Comparison of ENCODE assay signal across 15 cellular contexts in the genomic region with DNA sequence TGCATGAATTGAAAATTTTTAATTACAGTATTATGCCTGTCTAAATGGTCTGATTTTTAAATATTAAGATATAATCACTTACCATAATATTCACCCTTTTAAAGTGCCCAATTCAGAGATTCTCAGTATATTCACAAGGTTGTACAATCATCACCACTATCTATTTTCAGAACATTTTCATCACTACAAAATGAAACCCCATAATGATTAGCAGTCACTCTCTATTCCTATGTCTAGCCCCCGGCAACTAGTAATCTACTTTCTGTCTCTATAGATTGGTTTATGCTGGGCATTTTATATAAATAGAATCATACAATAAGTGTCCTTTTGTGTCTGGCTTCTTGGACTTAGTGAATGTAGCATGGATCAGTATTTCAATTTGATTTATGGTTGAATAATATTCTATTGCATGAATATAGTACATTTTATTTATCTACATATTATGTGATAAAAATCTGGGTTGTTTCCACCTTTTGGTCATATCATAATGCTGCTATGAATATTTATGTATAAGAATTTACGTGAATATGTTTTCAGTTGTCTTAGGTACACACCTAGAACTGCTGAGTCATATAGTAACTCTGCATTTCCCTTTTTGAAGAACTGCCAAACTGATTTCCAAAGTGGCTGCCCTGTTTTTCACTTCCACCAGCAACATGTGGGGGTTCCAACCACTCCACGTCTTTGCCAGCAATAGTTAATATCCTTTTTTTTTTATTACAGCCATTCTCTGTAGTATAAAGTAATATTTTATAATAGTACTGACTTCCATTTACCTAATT.
DNase-seq lines count a peak whose midpoint lies in the region; ATAC-seq and TF ChIP-seq lines count a peak whose summit lies in the region.
"Had no signal": no experiment of that assay in that cellular context is flagged by ENCODE, and none has a peak within 500 bp of the region (broad histone marks: within the 10 kb centered on the region; RNA-seq: fewer than 3 reads in every experiment).

No MANE protein-coding gene starts in this region.

- H3K27ac Mint-ChIP-seq in activated naive CD4-positive, alpha-beta T cell treated with anti-CD3 and anti-CD28 coated beads for 36 hours: no peak overlapping the region
- H3K27ac Mint-ChIP-seq: activated CD8-positive, alpha-beta T cell treated with anti-CD3 and anti-CD28 coated beads for 36 hours; activated naive CD4-positive, alpha-beta T cell treated with anti-CD3 and anti-CD28 coated beads, Interleukin-2, amount 50 U/mL, for 24 hours; GM23338 had no signal

- intact Hi-C loops in activated naive CD4-positive, alpha-beta T cell treated with anti-CD3 and anti-CD28 coated beads for 36 hours (cut with micrococcal nuclease): no loop called here

- POLR2A ChIA-PET in HEK293T (lab: Yijun Ruan, JAX): no interaction called here

- H3K4me3 ChIP-seq in choroid plexus epithelial cell (ENCODE audit: low read depth, low read length): no peak overlapping the region
- H3K4me3 ChIP-seq: GM23338, stomach had no signal

- CTCF ChIA-PET in HEK293T (lab: Yijun Ruan, JAX): no interaction called here
- CTCF ChIA-PET in activated naive CD4-positive, alpha-beta T cell treated with anti-CD3 and anti-CD28 coated beads for 36 hours (lab: Charles Lee): no interaction called here

- H3K4me3 Mint-ChIP-seq in activated naive CD4-positive, alpha-beta T cell treated with anti-CD3 and anti-CD28 coated beads for 36 hours: no peak overlapping the region
- H3K4me3 Mint-ChIP-seq: activated CD8-positive, alpha-beta T cell treated with anti-CD3 and anti-CD28 coated beads for 36 hours; activated naive CD4-positive, alpha-beta T cell treated with anti-CD3 and anti-CD28 coated beads, Interleukin-2, amount 50 U/mL, for 24 hours; GM23338 had no signal

- peaks cover 5% of the 10 kb centered on the region for H3K9me3 Mint-ChIP-seq in activated naive CD4-positive, alpha-beta T cell treated with anti-CD3 and anti-CD28 coated beads for 36 hours

- no peaks in the 10 kb centered on the region for H3K27me3 Mint-ChIP-seq in activated naive CD4-positive, alpha-beta T cell treated with anti-CD3 and anti-CD28 coated beads for 36 hours (ENCODE audit: low read depth)
- H3K27me3 Mint-ChIP-seq: activated CD8-positive, alpha-beta T cell treated with anti-CD3 and anti-CD28 coated beads for 36 hours; activated naive CD4-positive, alpha-beta T cell treated with anti-CD3 and anti-CD28 coated beads, Interleukin-2, amount 50 U/mL, for 24 hours had no signal

- ATAC-seq in GM19395 (IDR thresholded peaks at IDR 0.05; ENCODE audit: unreplicated experiment) (peak; percentile 90), HG02798 (IDR thresholded peaks at IDR 0.05; ENCODE audit: poor library complexity, unreplicated experiment) (peak; percentile 66)
- ATAC-seq: activated CD8-positive, alpha-beta T cell treated with anti-CD3 and anti-CD28 coated beads for 36 hours; GM23338 had no signal

- no peak for TF ChIP-seq CTCF in choroid plexus epithelial cell (conservative IDR thresholded peaks at IDR 0.05; ENCODE audit: low read depth, low read length)

- no peaks in the 10 kb centered on the region for H3K36me3 Mint-ChIP-seq in activated naive CD4-positive, alpha-beta T cell treated with anti-CD3 and anti-CD28 coated beads for 36 hours (ENCODE audit: low read depth)
- H3K36me3 Mint-ChIP-seq: activated naive CD4-positive, alpha-beta T cell treated with anti-CD3 and anti-CD28 coated beads, Interleukin-2, amount 50 U/mL, for 24 hours had no signal

- H3K4me1 Mint-ChIP-seq in activated naive CD4-positive, alpha-beta T cell treated with anti-CD3 and anti-CD28 coated beads for 36 hours (ENCODE audit: low read depth): no peaks in the 10 kb centered on the region
- H3K4me1 Mint-ChIP-seq: activated naive CD4-positive, alpha-beta T cell treated with anti-CD3 and anti-CD28 coated beads, Interleukin-2, amount 50 U/mL, for 24 hours; GM23338 had no signal

- DNase-seq in HT1080 (ENCODE audit: low read depth): peak; percentile 42
- DNase-seq in choroid plexus epithelial cell (ENCODE audit: low read depth): peak; percentile 33
- no peak for DNase-seq in ACHN
- no peak for DNase-seq in HEK293T (ENCODE audit: extremely low spot score)
- no peak for DNase-seq in activated naive CD4-positive, alpha-beta T cell treated with anti-CD3 and anti-CD28 coated beads for 36 hours
- DNase-seq: activated CD8-positive, alpha-beta T cell treated with anti-CD3 and anti-CD28 coated beads for 36 hours; Caco-2; cortex of kidney; stimulated activated CD4-positive, alpha-beta T cell treated with anti-CD3 and anti-CD28 coated beads, Interleukin-4, amount 100 ng/mL, for 24 hours; stomach; T-helper 2 cell had no signal

- in situ Hi-C loops in ACHN (cut with HindIII; ENCODE audit: low pct_ligation_motif_present, low pct_unique_long_range_greater_than_20kb, low sequenced_read_pairs): no loop called here

TF ChIP-seq in HEK293T, 16 proteins besides CTCF, POLR2A, EP300 and RAD21:
- TF ChIP-seq SP1 (IDR thresholded peaks at IDR 0.05) (no peak), LEF1 (IDR thresholded peaks at IDR 0.05; ENCODE audit: borderline replicate concordance) (no peak), ARNT (IDR thresholded peaks at IDR 0.05) (no peak), CTBP1 (IDR thresholded peaks at IDR 0.05; ENCODE audit: borderline replicate concordance) (no peak), HDGF (IDR thresholded peaks at IDR 0.05; ENCODE audit: borderline replicate concordance) (no peak), FOXM1 (IDR thresholded peaks at IDR 0.05; ENCODE audit: borderline replicate concordance) (no peak), L3MBTL2 (conservative IDR thresholded peaks at IDR 0.05) (no peak), FOXK2 (IDR thresholded peaks at IDR 0.05) (no peak), BHLHE40 (IDR thresholded peaks at IDR 0.05; ENCODE audit: borderline replicate concordance) (no peak), PKNOX1 (IDR thresholded peaks at IDR 0.05) (no peak), ELF4 (IDR thresholded peaks at IDR 0.05) (no peak), ZNF384 (IDR thresholded peaks at IDR 0.05) (no peak)

Comparison
In these comparisons a context has a peak if more than half of its experiments do, and no peak if none do; other contexts are left out.
1. DNase-seq: peak in HT1080 (single experiment) and choroid plexus epithelial cell (single experiment); none in ACHN (single experiment), HEK293T (single experiment) and activated naive CD4-positive, alpha-beta T cell treated with anti-CD3 and anti-CD28 coated beads for 36 hours (single experiment).